9 cellular contexts compared by ENCODE assay signal in the genomic region with DNA sequence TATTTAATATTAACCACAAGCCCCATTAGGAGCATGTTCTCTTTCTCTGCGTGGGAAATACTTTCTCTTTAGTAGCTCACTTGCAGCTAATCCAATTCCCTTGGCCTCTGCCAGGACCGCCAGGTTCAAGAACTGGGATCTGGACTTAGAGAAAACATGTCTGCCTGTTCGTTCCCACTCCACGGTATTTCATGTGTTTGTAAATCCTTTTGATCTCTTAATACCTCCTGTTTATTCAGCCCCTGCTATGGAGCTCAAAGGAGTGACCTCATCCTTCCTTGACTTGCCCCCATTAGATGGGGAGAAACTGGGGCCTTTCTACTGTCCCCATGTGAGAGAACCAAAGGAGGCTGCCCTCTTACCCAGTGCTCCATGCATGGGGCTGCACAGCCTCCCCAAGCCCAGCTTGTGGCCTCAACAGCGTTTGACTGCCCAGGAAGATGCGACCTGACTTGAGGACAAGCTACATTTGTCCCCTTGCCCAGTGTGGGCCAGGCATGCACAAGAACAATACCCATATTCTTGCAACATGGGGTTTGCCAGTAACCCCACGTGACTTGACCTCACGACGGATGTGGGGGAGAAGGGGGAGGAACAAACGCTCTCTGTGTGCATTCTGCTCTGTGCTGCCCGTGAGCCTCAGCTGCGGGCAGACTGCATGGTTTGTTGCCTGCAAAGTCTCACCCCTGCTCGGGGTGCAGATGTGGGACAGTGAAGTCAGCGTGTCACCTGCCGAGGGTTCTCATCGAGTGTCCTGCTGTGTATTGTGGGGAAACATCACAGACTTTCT.
DNase-seq lines count a peak whose midpoint lies in the region; ATAC-seq and TF ChIP-seq lines count a peak whose summit lies in the region.
"Had no signal": no experiment of that assay in that cellular context is flagged by ENCODE, and none has a peak within 500 bp of the region (broad histone marks: within the 10 kb centered on the region; RNA-seq: fewer than 3 reads in every experiment).

No MANE protein-coding gene starts in this region.

- H2AFZ ChIP-seq in KMS-11 (ENCODE audit: low read depth) = peak overlapping the region; percentile 50; the same call in 1 of the 2 replicates

- H3K9ac ChIP-seq in KMS-11 = peak overlapping the region; percentile 30; the same call in 1 of the 2 replicates

- no peaks in the 10 kb centered on the region for H4K20me1 ChIP-seq in KMS-11 (ENCODE audit: insufficient read depth)

- peak overlapping the region; percentile 72 for H3K27ac ChIP-seq in KMS-11
- peak overlapping the region; percentile 93 for H3K27ac ChIP-seq in cingulate gyrus (ENCODE audit: low read depth, low read length)

- DNase-seq in activated CD4-positive, alpha-beta T cell treated with anti-CD3 and anti-CD28 coated beads, Interleukin-2, amount 50 U/mL, for 1 hour = peak; percentile 57
- DNase-seq in middle frontal gyrus (ENCODE audit: extremely low spot score, low spot score) (peak; percentile 84), NCI-H2081 (lab: John Stamatoyannopoulos, UW) (no peak)
- DNase-seq in stimulated activated CD8-positive, alpha-beta memory T cell treated with anti-CD3 and anti-CD28 coated beads, Interleukin-4, amount 100 ng/mL, for 4 hours (ENCODE audit: low read depth in 2 of 2, low spot score in 1 of 2) = peak; percentile 41 to 45

- H3K79me2 ChIP-seq in KMS-11 (ENCODE audit: insufficient read depth, low read depth) = no peaks in the 10 kb centered on the region

- no peaks in the 10 kb centered on the region for H3K36me3 ChIP-seq in KMS-11 (ENCODE audit: insufficient read depth)

- TF ChIP-seq CTCF in KMS-11 (conservative IDR thresholded peaks at IDR 0.05; ENCODE audit: low read depth, low read length) = no peak

- peak; percentile 79 for ATAC-seq in GM18909 (IDR thresholded peaks at IDR 0.05; ENCODE audit: poor library complexity, unreplicated experiment)
- no peak for ATAC-seq in HG02973 (IDR thresholded peaks at IDR 0.05; ENCODE audit: unreplicated experiment)
- ATAC-seq: Panc1 had no signal

- no peak overlapping the region for H3K4me3 ChIP-seq in KMS-11 (IDR thresholded peaks at IDR 0.05; ENCODE audit: insufficient read depth, low read depth, low read length)

- H3K4me2 ChIP-seq in KMS-11 = peak overlapping the region; percentile 62

- H3K4me1 ChIP-seq in KMS-11 (ENCODE audit: low read depth, poor library complexity, severe bottlenecking) = peaks cover 51% of the 10 kb centered on the region

- no peaks in the 10 kb centered on the region for H3K27me3 ChIP-seq in KMS-11 (ENCODE audit: insufficient read depth, low read depth)

Comparison
In these comparisons a context has a peak if more than half of its experiments do, and no peak if none do; other contexts are left out.
1. DNase-seq: peak in activated CD4-positive, alpha-beta T cell treated with anti-CD3 and anti-CD28 coated beads, Interleukin-2, amount 50 U/mL, for 1 hour (single experiment), middle frontal gyrus (single experiment) and stimulated activated CD8-positive, alpha-beta memory T cell treated with anti-CD3 and anti-CD28 coated beads, Interleukin-4, amount 100 ng/mL, for 4 hours (2 of 2); none in NCI-H2081 (0 of 2).